8 cellular contexts compared by ENCODE assay signal in genomic region chr13:28719227-28719562, GRCh38. TPM values are rescaled to one million over a fixed set of nuclear protein-coding genes. Genes with fewer than 3 reads are reported as not detected.
DNase-seq lines count a peak whose midpoint lies in the region; ATAC-seq, FAIRE-seq and TF ChIP-seq lines count a peak whose summit lies in the region.

No MANE protein-coding gene starts in this region.

- H3K36me3 ChIP-seq in H7 (replicated peaks; ENCODE audit: control insufficient read depth, insufficient read depth, low read length) (no peaks in the 10 kb centered on the region), gastroesophageal sphincter (no peaks in the 10 kb centered on the region), skeletal muscle satellite cell (ENCODE audit: insufficient read depth, low read length) (no peaks in the 10 kb centered on the region)

- peaks cover 21% of the 10 kb centered on the region for H3K4me1 Mint-ChIP-seq in T-helper 17 cell

- H3K36me3 Mint-ChIP-seq in T-helper 17 cell (ENCODE audit: low read depth), result no peaks in the 10 kb centered on the region

- peak overlapping the region; percentile 98 for H3K4me3 Mint-ChIP-seq in T-helper 17 cell

- DNase-seq in H7 (no peak), T-helper 17 cell (no peak), HTR-8/SVneo (ENCODE audit: insufficient read length, low spot score) (no peak), C1 segment of cervical spinal cord (lab: John Stamatoyannopoulos, UW) (no peak), frontal cortex (ENCODE audit: low spot score in 2 of 2) (no peak)

- H3K9ac ChIP-seq in skeletal muscle satellite cell (ENCODE audit: low read depth, low read length), result peak overlapping the region; percentile 75

- H3K27ac Mint-ChIP-seq in T-helper 17 cell, result peak overlapping the region; percentile 92

- peaks cover 6% of the 10 kb centered on the region for H3K27me3 Mint-ChIP-seq in T-helper 17 cell

- H3K9me3 ChIP-seq in T-helper 17 cell (ENCODE audit: control insufficient read depth, low read length, poor library complexity, severe bottlenecking) (no peaks in the 10 kb centered on the region), gastroesophageal sphincter (no peaks in the 10 kb centered on the region), skeletal muscle satellite cell (replicated peaks; ENCODE audit: low read length) (no peaks in the 10 kb centered on the region)

- no peak for FAIRE-seq in HTR-8/SVneo (lab: Jason Lieb, UNC)
- FAIRE-seq in frontal cortex (lab: Jason Lieb, UNC), result no peak

- peaks cover 18% of the 10 kb centered on the region for H3K27me3 ChIP-seq in H7 (ENCODE audit: control insufficient read depth, insufficient read depth, low read length)
- no peaks in the 10 kb centered on the region for H3K27me3 ChIP-seq in gastroesophageal sphincter
- H3K27me3 ChIP-seq in skeletal muscle satellite cell (ENCODE audit: control insufficient read depth, insufficient read depth, low read length), result no peaks in the 10 kb centered on the region

- peak overlapping the region; percentile 5 to 97 (median 96) for H3K27ac ChIP-seq in gastroesophageal sphincter

- H3K4me3 ChIP-seq in H7 (ENCODE audit: insufficient read depth, low read depth, low read length) (peak overlapping the region; percentile 77), gastroesophageal sphincter (peak overlapping the region; percentile 33 to 81), skeletal muscle satellite cell (ENCODE audit: low read length) (peak overlapping the region; percentile 84)

- TF ChIP-seq EP300 in gastroesophageal sphincter (IDR thresholded peaks at IDR 0.05), result no peak

- ATAC-seq in T-helper 17 cell, result no peak
- no peak for ATAC-seq in gastroesophageal sphincter
- no peak for ATAC-seq in GM21619 (IDR thresholded peaks at IDR 0.05; ENCODE audit: unreplicated experiment)

- TF ChIP-seq CTCF in gastroesophageal sphincter (IDR thresholded peaks at IDR 0.05), result no peak

- H3K4me2 ChIP-seq in skeletal muscle satellite cell (ENCODE audit: low read length), result peak overlapping the region; percentile 97

- WGBS in gastroesophageal sphincter (ENCODE audit: low coverage in 1 of 2), 2 donors, result 0 to 4% methylated on average over 4 of the region's 9 CpGs

- no peak for TF ChIP-seq POLR2A in gastroesophageal sphincter (IDR thresholded peaks at IDR 0.05)

- H3K4me1 ChIP-seq in gastroesophageal sphincter (peaks cover 0 to 28% (median 6%) of the 10 kb centered on the region in 3 donors), skeletal muscle satellite cell (ENCODE audit: control insufficient read depth, insufficient read depth, low read length) (peaks cover 40% of the 10 kb centered on the region)

RNA-seq across cellular contexts. Expression of gene SLC46A3, which starts 0.4 kb away (rescaled TPM):
- total RNA-seq in H7 (2014; rRNA removed; shearing (Covaris generic)), result 0.30 and 0.94 TPM in 2 replicates
- 10 to 100 TPM; 10.8 to 11.7 TPM for total RNA-seq in T-helper 17 cell
- 10 to 100 TPM in 3 of 4 donors, 1 to 10 TPM in 1; 8.3 to 20.7 (median 12.0) TPM for total RNA-seq in gastroesophageal sphincter
- total RNA-seq in skeletal muscle satellite cell (2012; rRNA removed), result 0.25 and 2.0 TPM in 2 replicates
- 2.9 TPM for total RNA-seq in frontal cortex
